In genomic region chr9:112170968-112171367, GRCh38 we compare ENCODE assay signal across 1 cellular context.
TF ChIP-seq lines count a peak whose summit lies in the region.

No MANE protein-coding gene starts in this region.

TF ChIP-seq in K562, 482 proteins besides CTCF, POLR2A, EP300 and RAD21 (continued from another document and continues in another):
- TF ChIP-seq RERE (CRISPR knock-in tag; IDR thresholded peaks at IDR 0.05; ENCODE audit: borderline replicate concordance) (no peak), ATF1 (CRISPR knock-in tag; IDR thresholded peaks at IDR 0.05) (no peak), ATF1 (tag; IDR thresholded peaks at IDR 0.05) (no peak), ADNP (tag; IDR thresholded peaks at IDR 0.05) (no peak), DIDO1 (tag; IDR thresholded peaks at IDR 0.05; ENCODE audit: low read depth) (no peak), MAZ (CRISPR knock-in tag; conservative IDR thresholded peaks at IDR 0.05 in 1 of 2, IDR thresholded peaks at IDR 0.05 in 1 of 2) (0 out of 4 replicates have a peak, but pooled peaks of 1 of the 2 experiments have one; percentile 24), MITF (IDR thresholded peaks at IDR 0.05) (peak; percentile 53; the same call in 1 of the 2 replicates), RBM39 (optimal IDR thresholded peaks at IDR 0.05; ENCODE audit: low read depth, low read length) (no peak), CHD4 (IDR thresholded peaks at IDR 0.05; ENCODE audit: insufficient read depth, insufficient replicate concordance, low read depth, low read length, poor library complexity, severe bottlenecking) (no peak), ASH1L (IDR thresholded peaks at IDR 0.05; ENCODE audit: borderline replicate concordance, low read depth, partially characterized antibody) (no peak), ARNT (IDR thresholded peaks at IDR 0.05) (no peak), RBM15 (IDR thresholded peaks at IDR 0.05; ENCODE audit: insufficient read depth, low read length) (no peak), ZNF785 (CRISPR knock-in tag; IDR thresholded peaks at IDR 0.05) (no peak), TCF7L2 (IDR thresholded peaks at IDR 0.05; ENCODE audit: low read depth, low read length) (no peak), NR1H2 (CRISPR knock-in tag; IDR thresholded peaks at IDR 0.05) (no peak; the same call in 1 of the 2 replicates), ZNF551 (CRISPR knock-in tag; IDR thresholded peaks at IDR 0.05) (no peak), ZNF316 (IDR thresholded peaks at IDR 0.05) (no peak), ARID2 (IDR thresholded peaks at IDR 0.05) (no peak), MCM5 (IDR thresholded peaks at IDR 0.05; ENCODE audit: low read depth) (no peak), NFRKB (IDR thresholded peaks at IDR 0.05; ENCODE audit: low read depth) (no peak; the same call in 1 of the 2 replicates), CREBBP (IDR thresholded peaks at IDR 0.05; ENCODE audit: low read depth, low read length) (no peak), NFE2L1 (tag; IDR thresholded peaks at IDR 0.05; ENCODE audit: borderline replicate concordance, low read depth) (no peak), CHAMP1 (IDR thresholded peaks at IDR 0.05) (no peak), TCF7 (IDR thresholded peaks at IDR 0.05; ENCODE audit: borderline replicate concordance) (no peak), U2AF1 (optimal IDR thresholded peaks at IDR 0.05; ENCODE audit: low read depth, low read length) (no peak), PML (IDR thresholded peaks at IDR 0.05; ENCODE audit: low read length) (peak; percentile 29; the same call in 1 of the 2 replicates), KAT8 (IDR thresholded peaks at IDR 0.05; ENCODE audit: low read depth) (no peak), NR2C1 (IDR thresholded peaks at IDR 0.05) (no peak), NR2C1 (tag; IDR thresholded peaks at IDR 0.05) (no peak)
- TF ChIP-seq, protein P1, sequence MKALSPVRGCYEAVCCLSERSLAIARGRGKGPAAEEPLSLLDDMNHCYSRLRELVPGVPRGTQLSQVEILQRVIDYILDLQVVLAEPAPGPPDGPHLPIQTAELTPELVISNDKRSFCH (CRISPR knock-in tag; IDR thresholded peaks at IDR 0.05) = no peak
- TF ChIP-seq, protein P1 (tag; IDR thresholded peaks at IDR 0.05) = peak; percentile 60; the same call in 1 of the 2 replicates
- TF ChIP-seq, protein P2, sequence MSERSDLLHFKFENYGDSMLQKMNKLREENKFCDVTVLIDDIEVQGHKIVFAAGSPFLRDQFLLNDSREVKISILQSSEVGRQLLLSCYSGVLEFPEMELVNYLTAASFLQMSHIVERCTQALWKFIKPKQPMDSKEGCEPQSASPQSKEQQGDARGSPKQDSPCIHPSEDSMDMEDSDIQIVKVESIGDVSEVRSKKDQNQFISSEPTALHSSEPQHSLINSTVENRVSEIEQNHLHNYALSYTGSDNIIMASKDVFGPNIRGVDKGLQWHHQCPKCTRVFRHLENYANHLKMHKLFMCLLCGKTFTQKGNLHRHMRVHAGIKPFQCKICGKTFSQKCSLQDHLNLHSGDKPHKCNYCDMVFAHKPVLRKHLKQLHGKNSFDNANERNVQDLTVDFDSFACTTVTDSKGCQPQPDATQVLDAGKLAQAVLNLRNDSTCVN (CRISPR knock-in tag; IDR thresholded peaks at IDR 0.05) = no peak
- TF ChIP-seq, protein P3, sequence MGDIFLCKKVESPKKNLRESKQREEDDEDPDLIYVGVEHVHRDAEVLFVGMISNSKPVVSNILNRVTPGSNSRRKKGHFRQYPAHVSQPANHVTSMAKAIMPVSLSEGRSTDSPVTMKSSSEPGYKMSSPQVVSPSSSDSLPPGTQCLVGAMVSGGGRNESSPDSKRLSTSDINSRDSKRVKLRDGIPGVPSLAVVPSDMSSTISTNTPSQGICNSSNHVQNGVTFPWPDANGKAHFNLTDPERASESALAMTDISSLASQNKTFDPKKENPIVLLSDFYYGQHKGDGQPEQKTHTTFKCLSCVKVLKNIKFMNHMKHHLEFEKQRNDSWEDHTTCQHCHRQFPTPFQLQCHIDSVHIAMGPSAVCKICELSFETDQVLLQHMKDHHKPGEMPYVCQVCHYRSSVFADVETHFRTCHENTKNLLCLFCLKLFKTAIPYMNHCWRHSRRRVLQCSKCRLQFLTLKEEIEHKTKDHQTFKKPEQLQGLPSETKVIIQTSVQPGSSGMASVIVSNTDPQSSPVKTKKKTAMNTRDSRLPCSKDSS (IDR thresholded peaks at IDR 0.05; ENCODE audit: low read depth, partially characterized antibody) = no peak
- TF ChIP-seq, protein P4, sequence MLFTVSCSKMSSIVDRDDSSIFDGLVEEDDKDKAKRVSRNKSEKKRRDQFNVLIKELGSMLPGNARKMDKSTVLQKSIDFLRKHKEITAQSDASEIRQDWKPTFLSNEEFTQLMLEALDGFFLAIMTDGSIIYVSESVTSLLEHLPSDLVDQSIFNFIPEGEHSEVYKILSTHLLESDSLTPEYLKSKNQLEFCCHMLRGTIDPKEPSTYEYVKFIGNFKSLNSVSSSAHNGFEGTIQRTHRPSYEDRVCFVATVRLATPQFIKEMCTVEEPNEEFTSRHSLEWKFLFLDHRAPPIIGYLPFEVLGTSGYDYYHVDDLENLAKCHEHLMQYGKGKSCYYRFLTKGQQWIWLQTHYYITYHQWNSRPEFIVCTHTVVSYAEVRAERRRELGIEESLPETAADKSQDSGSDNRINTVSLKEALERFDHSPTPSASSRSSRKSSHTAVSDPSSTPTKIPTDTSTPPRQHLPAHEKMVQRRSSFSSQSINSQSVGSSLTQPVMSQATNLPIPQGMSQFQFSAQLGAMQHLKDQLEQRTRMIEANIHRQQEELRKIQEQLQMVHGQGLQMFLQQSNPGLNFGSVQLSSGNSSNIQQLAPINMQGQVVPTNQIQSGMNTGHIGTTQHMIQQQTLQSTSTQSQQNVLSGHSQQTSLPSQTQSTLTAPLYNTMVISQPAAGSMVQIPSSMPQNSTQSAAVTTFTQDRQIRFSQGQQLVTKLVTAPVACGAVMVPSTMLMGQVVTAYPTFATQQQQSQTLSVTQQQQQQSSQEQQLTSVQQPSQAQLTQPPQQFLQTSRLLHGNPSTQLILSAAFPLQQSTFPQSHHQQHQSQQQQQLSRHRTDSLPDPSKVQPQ (CRISPR knock-in tag; IDR thresholded peaks at IDR 0.05; ENCODE audit: borderline replicate concordance) = no peak
- TF ChIP-seq, protein P5, sequence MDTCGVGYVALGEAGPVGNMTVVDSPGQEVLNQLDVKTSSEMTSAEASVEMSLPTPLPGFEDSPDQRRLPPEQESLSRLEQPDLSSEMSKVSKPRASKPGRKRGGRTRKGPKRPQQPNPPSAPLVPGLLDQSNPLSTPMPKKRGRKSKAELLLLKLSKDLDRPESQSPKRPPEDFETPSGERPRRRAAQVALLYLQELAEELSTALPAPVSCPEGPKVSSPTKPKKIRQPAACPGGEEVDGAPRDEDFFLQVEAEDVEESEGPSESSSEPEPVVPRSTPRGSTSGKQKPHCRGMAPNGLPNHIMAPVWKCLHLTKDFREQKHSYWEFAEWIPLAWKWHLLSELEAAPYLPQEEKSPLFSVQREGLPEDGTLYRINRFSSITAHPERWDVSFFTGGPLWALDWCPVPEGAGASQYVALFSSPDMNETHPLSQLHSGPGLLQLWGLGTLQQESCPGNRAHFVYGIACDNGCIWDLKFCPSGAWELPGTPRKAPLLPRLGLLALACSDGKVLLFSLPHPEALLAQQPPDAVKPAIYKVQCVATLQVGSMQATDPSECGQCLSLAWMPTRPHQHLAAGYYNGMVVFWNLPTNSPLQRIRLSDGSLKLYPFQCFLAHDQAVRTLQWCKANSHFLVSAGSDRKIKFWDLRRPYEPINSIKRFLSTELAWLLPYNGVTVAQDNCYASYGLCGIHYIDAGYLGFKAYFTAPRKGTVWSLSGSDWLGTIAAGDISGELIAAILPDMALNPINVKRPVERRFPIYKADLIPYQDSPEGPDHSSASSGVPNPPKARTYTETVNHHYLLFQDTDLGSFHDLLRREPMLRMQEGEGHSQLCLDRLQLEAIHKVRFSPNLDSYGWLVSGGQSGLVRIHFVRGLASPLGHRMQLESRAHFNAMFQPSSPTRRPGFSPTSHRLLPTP (IDR thresholded peaks at IDR 0.05; ENCODE audit: borderline replicate concordance, extremely low read depth, insufficient read length) = no peak
- TF ChIP-seq, protein P6, sequence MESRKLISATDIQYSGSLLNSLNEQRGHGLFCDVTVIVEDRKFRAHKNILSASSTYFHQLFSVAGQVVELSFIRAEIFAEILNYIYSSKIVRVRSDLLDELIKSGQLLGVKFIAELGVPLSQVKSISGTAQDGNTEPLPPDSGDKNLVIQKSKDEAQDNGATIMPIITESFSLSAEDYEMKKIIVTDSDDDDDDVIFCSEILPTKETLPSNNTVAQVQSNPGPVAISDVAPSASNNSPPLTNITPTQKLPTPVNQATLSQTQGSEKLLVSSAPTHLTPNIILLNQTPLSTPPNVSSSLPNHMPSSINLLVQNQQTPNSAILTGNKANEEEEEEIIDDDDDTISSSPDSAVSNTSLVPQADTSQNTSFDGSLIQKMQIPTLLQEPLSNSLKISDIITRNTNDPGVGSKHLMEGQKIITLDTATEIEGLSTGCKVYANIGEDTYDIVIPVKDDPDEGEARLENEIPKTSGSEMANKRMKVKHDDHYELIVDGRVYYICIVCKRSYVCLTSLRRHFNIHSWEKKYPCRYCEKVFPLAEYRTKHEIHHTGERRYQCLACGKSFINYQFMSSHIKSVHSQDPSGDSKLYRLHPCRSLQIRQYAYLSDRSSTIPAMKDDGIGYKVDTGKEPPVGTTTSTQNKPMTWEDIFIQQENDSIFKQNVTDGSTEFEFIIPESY (CRISPR knock-in tag; IDR thresholded peaks at IDR 0.05) = no peak
